In genomic region chr15:62306851-62307504, GRCh38 we compare ENCODE assay signal across 8 cellular contexts.
DNase-seq lines count a peak whose midpoint lies in the region; ATAC-seq and TF ChIP-seq lines count a peak whose summit lies in the region.

No MANE protein-coding gene starts in this region.

- intact Hi-C loops in activated CD4-positive, alpha-beta T cell treated with anti-CD3 and anti-CD28 coated beads, Interleukin-2, amount 10 ng/mL, durations not matched to agents 24 days and 14 days (cut with micrococcal nuclease): loop anchor here (5.0 kb wide), 1 partner anchor 435 kb away; no protein-coding TSS in a partner anchor
- intact Hi-C loops in Panc1 (cut with micrococcal nuclease; ENCODE audit: unreplicated experiment) (loop anchor here (5.0 to 10.0 kb wide), 2 partner anchors 235 to 432 kb away; no protein-coding TSS in a partner anchor), dorsolateral prefrontal cortex (cut with DNase I) (loop anchor here in 1 of 2 donors (10.0 kb wide), 1 partner anchor 432 kb away; no protein-coding TSS in a partner anchor), lower lobe of right lung (cut with DNase I) (no loop called here)

- CTCF ChIA-PET in Panc1 (lab: Charles Lee): interaction anchor here (0.6 to 2.2 kb wide), 6 partner anchors 83 to 1787 kb away, joined by 3 to 6 read pairs (median 4); partner anchors contain the start of gene CIAO2A

- H3K9me2 ChIP-seq in Loucy (replicated peaks; ENCODE audit: low read depth, low read length): no peaks in the 10 kb centered on the region

- peak overlapping the region; percentile 69 for H3K4me2 ChIP-seq in Loucy (ENCODE audit: low read depth, low read length, poor library complexity, severe bottlenecking)

- no peak overlapping the region for H3K4me3 Mint-ChIP-seq in activated CD4-positive, alpha-beta T cell treated with anti-CD3 and anti-CD28 coated beads, Interleukin-2, amount 10 ng/mL, durations not matched to agents 24 days and 14 days

- H3K36me3 ChIP-seq in Loucy (ENCODE audit: insufficient read depth, low read length) (no peaks in the 10 kb centered on the region), Panc1 (ENCODE audit: control insufficient read depth, insufficient read depth, low read length) (no peaks in the 10 kb centered on the region), lower lobe of right lung (no peaks in the 10 kb centered on the region)

- H3K9ac ChIP-seq in Loucy (ENCODE audit: low read depth, low read length, poor library complexity, severe bottlenecking): no peak overlapping the region

- no peaks in the 10 kb centered on the region for H3F3A ChIP-seq in Loucy (ENCODE audit: low read depth)

- TF ChIP-seq CTCF in Loucy (conservative IDR thresholded peaks at IDR 0.05; ENCODE audit: low read length) (peak; percentile 75), Panc1 (IDR thresholded peaks at IDR 0.05) (peak; percentile 82), dorsolateral prefrontal cortex (IDR thresholded peaks at IDR 0.05 in 54 of 56, conservative IDR thresholded peaks at IDR 0.05 in 2 of 56; ENCODE audit: low read depth in 1 of 56, partially characterized antibody in 56 of 56) (peak; percentile 43 to 85 (median 72)), lower lobe of right lung (IDR thresholded peaks at IDR 0.05) (peak; percentile 60)

- in situ Hi-C loops in Panc1 (cut with HindIII; ENCODE audit: low pct_unique_long_range_greater_than_20kb, low sequenced_read_pairs): no loop called here

- BruUV-seq in Panc1 (replicated peaks; lab: Mats Ljungman, UMichigan): no TSS peak

- H3K4me1 ChIP-seq in Loucy (ENCODE audit: insufficient read depth, low read length, poor library complexity, severe bottlenecking) (peaks cover 11% of the 10 kb centered on the region), Panc1 (ENCODE audit: control insufficient read depth, insufficient read depth, low read length) (no peaks in the 10 kb centered on the region), lower lobe of right lung (peaks cover 10% of the 10 kb centered on the region)

- peak; percentile 61 for DNase-seq in activated CD4-positive, alpha-beta T cell treated with anti-CD3 and anti-CD28 coated beads, Interleukin-2, amount 10 ng/mL, durations not matched to agents 24 days and 14 days
- no peak for DNase-seq in activated CD4-positive, alpha-beta T cell treated with anti-CD3 and anti-CD28 coated beads, Interleukin-2, amount 50 U/mL, for 1 hour
- DNase-seq in Panc1 (ENCODE audit: low read depth, low spot score): peak; percentile 25
- DNase-seq in dorsolateral prefrontal cortex: peak in 4 of 10 donors; percentile 12 to 56 (median 35)
- peak; percentile 58 for DNase-seq in lower lobe of right lung
- no peak for DNase-seq in activated gamma-delta T cell (lab: John Stamatoyannopoulos, UW)

- no peaks in the 10 kb centered on the region for H3K79me2 ChIP-seq in Loucy (ENCODE audit: insufficient read depth, low read length)

- POLR2A ChIA-PET in Panc1 (lab: Charles Lee): no interaction called here

- H3K27me3 Mint-ChIP-seq in activated CD4-positive, alpha-beta T cell treated with anti-CD3 and anti-CD28 coated beads, Interleukin-2, amount 10 ng/mL, durations not matched to agents 24 days and 14 days: peaks cover 36% of the 10 kb centered on the region

- H3K9me3 ChIP-seq in Loucy (ENCODE audit: insufficient read depth, low read depth, low read length) (no peaks in the 10 kb centered on the region), Panc1 (ENCODE audit: control insufficient read depth, insufficient read depth, low read depth, low read length) (no peaks in the 10 kb centered on the region), lower lobe of right lung (no peaks in the 10 kb centered on the region)

- no peaks in the 10 kb centered on the region for H3K9me3 Mint-ChIP-seq in activated CD4-positive, alpha-beta T cell treated with anti-CD3 and anti-CD28 coated beads, Interleukin-2, amount 10 ng/mL, durations not matched to agents 24 days and 14 days

- H3K27ac ChIP-seq in Panc1 (ENCODE audit: low read length): no peak overlapping the region
- no peak overlapping the region for H3K27ac ChIP-seq in dorsolateral prefrontal cortex
- no peak overlapping the region for H3K27ac ChIP-seq in lower lobe of right lung

- H3K4me3 ChIP-seq in Loucy (ENCODE audit: low read length, poor library complexity, severe bottlenecking) (peak overlapping the region; percentile 37), Panc1 (ENCODE audit: low read depth in 2 of 2, low read length in 2 of 2) (no peak overlapping the region), dorsolateral prefrontal cortex (no peak overlapping the region), lower lobe of right lung (no peak overlapping the region)

- peaks cover 6% of the 10 kb centered on the region for H3K4me1 Mint-ChIP-seq in activated CD4-positive, alpha-beta T cell treated with anti-CD3 and anti-CD28 coated beads, Interleukin-2, amount 10 ng/mL, durations not matched to agents 24 days and 14 days

- H3K27me3 ChIP-seq in Loucy (ENCODE audit: insufficient read depth, low read length, poor library complexity, severe bottlenecking) (no peaks in the 10 kb centered on the region), Panc1 (ENCODE audit: control insufficient read depth, insufficient read depth, low read length) (peaks cover 2% of the 10 kb centered on the region; the same call in 1 of the 2 replicates), dorsolateral prefrontal cortex (peaks cover 0 to 4% (median 0%) of the 10 kb centered on the region in 45 donors), lower lobe of right lung (ENCODE audit: low read depth) (no peaks in the 10 kb centered on the region)

- H3K27ac Mint-ChIP-seq in activated CD4-positive, alpha-beta T cell treated with anti-CD3 and anti-CD28 coated beads, Interleukin-2, amount 10 ng/mL, durations not matched to agents 24 days and 14 days: no peak overlapping the region

- H2AFZ ChIP-seq in Loucy (ENCODE audit: low read length): peak overlapping the region; percentile 81

- H4K20me1 ChIP-seq in Loucy (ENCODE audit: insufficient read depth, low read length, poor library complexity, severe bottlenecking): no peaks in the 10 kb centered on the region

- peak; percentile 99 for ATAC-seq in Panc1
- ATAC-seq in lower lobe of right lung: peak; percentile 89 to 91
- no peak for ATAC-seq in HG03442 (IDR thresholded peaks at IDR 0.05; ENCODE audit: unreplicated experiment)

- no peaks in the 10 kb centered on the region for H3K36me3 Mint-ChIP-seq in activated CD4-positive, alpha-beta T cell treated with anti-CD3 and anti-CD28 coated beads, Interleukin-2, amount 10 ng/mL, durations not matched to agents 24 days and 14 days (ENCODE audit: low read depth)

Comparison
In these comparisons a context has a peak if more than half of its experiments do, and no peak if none do; other contexts are left out.
1. DNase-seq: peak in activated CD4-positive, alpha-beta T cell treated with anti-CD3 and anti-CD28 coated beads, Interleukin-2, amount 10 ng/mL, durations not matched to agents 24 days and 14 days (single experiment), Panc1 (single experiment) and lower lobe of right lung (single experiment); none in activated CD4-positive, alpha-beta T cell treated with anti-CD3 and anti-CD28 coated beads, Interleukin-2, amount 50 U/mL, for 1 hour (single experiment) and activated gamma-delta T cell (single experiment).
2. Peak in every context shown above with its lines, with median percentiles within 50 percentile points of each other: CTCF ChIP-seq.